In the genomic region with DNA sequence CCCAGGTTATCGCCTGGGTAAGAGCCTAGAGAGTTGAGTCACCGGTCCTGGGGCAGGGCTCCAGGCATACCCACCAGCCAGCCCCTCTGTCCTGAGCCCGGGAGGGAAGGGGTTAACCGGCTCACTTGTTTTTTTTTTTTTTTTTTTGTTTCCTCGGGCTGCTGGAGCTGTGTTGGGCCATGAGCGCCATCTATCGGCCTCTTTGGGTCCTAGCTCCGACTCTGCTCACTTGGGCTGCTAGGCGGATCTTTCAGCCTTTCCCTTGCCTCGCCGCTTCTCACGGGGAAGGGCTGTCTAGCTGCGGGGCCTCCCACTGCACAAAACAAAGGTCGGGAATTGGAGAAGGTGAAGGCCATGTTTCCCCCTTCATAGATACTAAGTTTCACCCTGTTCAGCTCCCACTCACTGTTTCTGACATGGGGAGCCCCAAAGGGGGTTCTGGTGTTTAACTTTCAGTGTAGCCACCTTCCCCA, we compare ENCODE assay signal across 8 cellular contexts. TPM values are rescaled to one million over a fixed set of nuclear protein-coding genes. Genes with fewer than 3 reads are reported as not detected.
DNase-seq lines count a peak whose midpoint lies in the region; ATAC-seq, FAIRE-seq and TF ChIP-seq lines count a peak whose summit lies in the region.

No MANE protein-coding gene starts in this region.

- POLR2A ChIA-PET in activated naive CD8-positive, alpha-beta T cell treated with anti-CD3 and anti-CD28 coated beads, Interleukin-2, amount 10 ng/mL, durations not matched to agents 7 days and 5 days (lab: Charles Lee), result interaction anchor here (0.7 to 1.0 kb wide), 3 partner anchors 18 to 174 kb away, joined by 3 to 5 read pairs (median 3); no protein-coding TSS in a partner anchor

- no peaks in the 10 kb centered on the region for H3K4me1 ChIP-seq in cardiac muscle cell (ENCODE audit: low read depth)

- H3K36me3 Mint-ChIP-seq in activated naive CD8-positive, alpha-beta T cell treated with anti-CD3 and anti-CD28 coated beads, Interleukin-2, amount 10 ng/mL, durations not matched to agents 7 days and 5 days, result peaks cover 4% of the 10 kb centered on the region
- no peaks in the 10 kb centered on the region for H3K36me3 Mint-ChIP-seq in progenitor cell of endocrine pancreas (ENCODE audit: insufficient read depth)

- no peaks in the 10 kb centered on the region for H3K9me2 ChIP-seq in SU-DHL-6 (replicated peaks; ENCODE audit: insufficient read depth, low read length)

- H3K27ac Mint-ChIP-seq in activated naive CD8-positive, alpha-beta T cell treated with anti-CD3 and anti-CD28 coated beads, Interleukin-2, amount 10 ng/mL, durations not matched to agents 7 days and 5 days, result no peak overlapping the region
- H3K27ac Mint-ChIP-seq in progenitor cell of endocrine pancreas, result no peak overlapping the region

- H3K9me3 ChIP-seq in SU-DHL-6 (ENCODE audit: insufficient read depth, low read length) (no peaks in the 10 kb centered on the region), cardiac muscle cell (ENCODE audit: low read depth) (no peaks in the 10 kb centered on the region)

- H3K27ac ChIP-seq in SU-DHL-6 (ENCODE audit: low read depth, low read length) (no peak overlapping the region), cardiac muscle cell (no peak overlapping the region)

- H2AFZ ChIP-seq in SU-DHL-6 (ENCODE audit: low read depth, low read length, severe bottlenecking), result no peak overlapping the region

- H4K20me1 ChIP-seq in SU-DHL-6 (ENCODE audit: low read depth, low read length), result no peaks in the 10 kb centered on the region

- peaks cover 9% of the 10 kb centered on the region; the same call in 1 of the 2 replicates for H3K79me2 ChIP-seq in SU-DHL-6 (ENCODE audit: insufficient read depth, low read length)

- no peaks in the 10 kb centered on the region for H3K27me3 ChIP-seq in SU-DHL-6 (ENCODE audit: low read length)
- H3K27me3 ChIP-seq in cardiac muscle cell, result peaks cover 65% of the 10 kb centered on the region

- no peak for FAIRE-seq in urothelium cell line (lab: Jason Lieb, UNC)

- peaks cover 22% of the 10 kb centered on the region for H3K4me1 Mint-ChIP-seq in activated naive CD8-positive, alpha-beta T cell treated with anti-CD3 and anti-CD28 coated beads, Interleukin-2, amount 10 ng/mL, durations not matched to agents 7 days and 5 days
- H3K4me1 Mint-ChIP-seq in progenitor cell of endocrine pancreas (ENCODE audit: low read depth), result peaks cover 18% of the 10 kb centered on the region

- H3K36me3 ChIP-seq in SU-DHL-6 (ENCODE audit: low read length), result no peaks in the 10 kb centered on the region
- no peaks in the 10 kb centered on the region for H3K36me3 ChIP-seq in cardiac muscle cell

- peaks cover 50% of the 10 kb centered on the region for H3K27me3 Mint-ChIP-seq in activated naive CD8-positive, alpha-beta T cell treated with anti-CD3 and anti-CD28 coated beads, Interleukin-2, amount 10 ng/mL, durations not matched to agents 7 days and 5 days
- H3K27me3 Mint-ChIP-seq in progenitor cell of endocrine pancreas, result peaks cover 35% of the 10 kb centered on the region

- no peak overlapping the region for H3K4me3 Mint-ChIP-seq in activated naive CD8-positive, alpha-beta T cell treated with anti-CD3 and anti-CD28 coated beads, Interleukin-2, amount 10 ng/mL, durations not matched to agents 7 days and 5 days
- H3K4me3 Mint-ChIP-seq in progenitor cell of endocrine pancreas (ENCODE audit: low read depth), result no peak overlapping the region

- H3K4me3 ChIP-seq in SU-DHL-6 (ENCODE audit: insufficient read depth, low read length, poor library complexity, severe bottlenecking), result no peak overlapping the region
- no peak overlapping the region for H3K4me3 ChIP-seq in cardiac muscle cell

- ATAC-seq in GM19351 (IDR thresholded peaks at IDR 0.05; ENCODE audit: unreplicated experiment), result peak; percentile 40
- peak; percentile 52 for ATAC-seq in activated naive CD8-positive, alpha-beta T cell treated with anti-CD3 and anti-CD28 coated beads, Interleukin-2, amount 10 ng/mL, durations not matched to agents 7 days and 5 days (ENCODE audit: low read depth)

- H3K4me2 ChIP-seq in SU-DHL-6 (ENCODE audit: low read depth, low read length, poor library complexity, severe bottlenecking), result no peak overlapping the region

- TF ChIP-seq CTCF in SU-DHL-6 (IDR thresholded peaks at IDR 0.05; ENCODE audit: insufficient read depth, low read length, poor library complexity, severe bottlenecking) (peak; percentile 73), cardiac muscle cell (IDR thresholded peaks at IDR 0.05; ENCODE audit: low read depth, low read length) (peak; percentile 91), progenitor cell of endocrine pancreas (IDR thresholded peaks at IDR 0.05; ENCODE audit: unreplicated experiment) (peak; percentile 80)

- H3K9ac ChIP-seq in SU-DHL-6 (ENCODE audit: low read length), result no peak overlapping the region

- DNase-seq in AML-193 (lab: John Stamatoyannopoulos, UW) (peak; percentile 66 to 72), NCI-H128 (lab: John Stamatoyannopoulos, UW; ENCODE audit: unreplicated experiment) (peak; percentile 44), cardiac muscle cell (ENCODE audit: low read depth in 1 of 2, low spot score in 1 of 2) (peak; percentile 89 to 90), progenitor cell of endocrine pancreas (ENCODE audit: low spot score, unreplicated experiment) (peak; percentile 69), urothelium cell line (ENCODE audit: low spot score) (peak; percentile 90)
- DNase-seq in activated naive CD8-positive, alpha-beta T cell treated with anti-CD3 and anti-CD28 coated beads, Interleukin-2, amount 10 ng/mL, durations not matched to agents 7 days and 5 days, result peak; percentile 74

- H3K9me3 Mint-ChIP-seq in activated naive CD8-positive, alpha-beta T cell treated with anti-CD3 and anti-CD28 coated beads, Interleukin-2, amount 10 ng/mL, durations not matched to agents 7 days and 5 days, result no peaks in the 10 kb centered on the region
- no peaks in the 10 kb centered on the region for H3K9me3 Mint-ChIP-seq in progenitor cell of endocrine pancreas (ENCODE audit: low read depth)

- H3F3A ChIP-seq in SU-DHL-6 (ENCODE audit: insufficient read depth), result 0 out of 2 replicates have a peak, but pooled peaks cover 9% of the 10 kb centered on the region

RNA-seq across cellular contexts. Expression of gene SMUG1, which starts 2.8 kb away (rescaled TPM):
- total RNA-seq in activated naive CD8-positive, alpha-beta T cell treated with anti-CD3 and anti-CD28 coated beads, Interleukin-2, amount 10 ng/mL, durations not matched to agents 7 days and 5 days, result 10 to 100 TPM; 23.9 to 24.4 TPM
- total RNA-seq in cardiac muscle cell, result 54.2 and 57.2 TPM in 2 replicates
- polyA plus RNA-seq in cardiac muscle cell, result 39.8 and 50.9 TPM in 2 replicates
- 53.1 and 57.6 TPM in 2 replicates for total RNA-seq in progenitor cell of endocrine pancreas
